1 cellular context compared by ENCODE assay signal in the genomic region with DNA sequence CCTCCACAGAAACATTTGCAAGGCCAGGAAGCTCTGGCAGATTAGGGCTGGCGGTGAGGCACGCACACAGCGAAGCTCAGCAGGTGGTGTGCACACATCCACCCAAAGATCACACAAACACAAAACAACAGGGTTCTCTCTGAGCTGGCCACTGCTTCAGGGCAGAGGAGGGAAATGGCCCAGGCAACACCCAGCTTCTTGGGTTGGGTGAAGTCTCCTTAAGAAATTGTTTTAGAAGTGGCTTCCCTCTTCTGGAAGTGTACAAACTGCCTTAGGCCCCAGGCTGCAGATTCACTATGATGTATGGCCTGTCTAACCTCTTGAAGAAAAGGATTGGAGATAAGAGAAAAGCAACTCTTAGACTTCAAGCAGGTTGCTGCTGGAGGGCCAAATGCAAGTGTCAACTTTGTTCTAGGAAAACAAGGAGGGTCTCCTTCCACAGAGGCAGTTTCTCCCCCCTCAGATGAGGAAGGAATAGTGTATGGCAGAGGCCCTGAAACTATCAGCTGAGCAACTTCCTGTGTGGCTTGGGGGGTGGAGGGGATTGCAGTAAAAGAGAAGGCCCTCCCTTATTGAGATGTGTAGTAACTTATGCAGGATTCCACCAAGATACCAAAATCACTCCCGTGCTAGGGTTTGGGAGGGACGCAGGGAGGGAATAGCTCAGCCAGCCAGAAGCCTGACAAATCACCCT.
TF ChIP-seq lines count a peak whose summit lies in the region.

No MANE protein-coding gene starts in this region.

TF ChIP-seq in K562, 482 proteins besides CTCF, POLR2A, EP300 and RAD21 (continued from another document):
- TF ChIP-seq ZNF280B (CRISPR knock-in tag; IDR thresholded peaks at IDR 0.05), result no peak
- peak; percentile 45 for TF ChIP-seq ZFX (CRISPR knock-in tag; IDR thresholded peaks at IDR 0.05)
- TF ChIP-seq HMBOX1 (IDR thresholded peaks at IDR 0.05), result peak; percentile 36; the same call in 1 of the 2 replicates
- no peak for TF ChIP-seq ETS2 (tag; IDR thresholded peaks at IDR 0.05; ENCODE audit: borderline replicate concordance, poor library complexity, severe bottlenecking)
- peak; percentile 19; the same call in 1 of the 2 replicates for TF ChIP-seq ZBTB7A (IDR thresholded peaks at IDR 0.05; ENCODE audit: borderline replicate concordance, control insufficient read depth, low read depth, low read length)
- TF ChIP-seq, protein P1, sequence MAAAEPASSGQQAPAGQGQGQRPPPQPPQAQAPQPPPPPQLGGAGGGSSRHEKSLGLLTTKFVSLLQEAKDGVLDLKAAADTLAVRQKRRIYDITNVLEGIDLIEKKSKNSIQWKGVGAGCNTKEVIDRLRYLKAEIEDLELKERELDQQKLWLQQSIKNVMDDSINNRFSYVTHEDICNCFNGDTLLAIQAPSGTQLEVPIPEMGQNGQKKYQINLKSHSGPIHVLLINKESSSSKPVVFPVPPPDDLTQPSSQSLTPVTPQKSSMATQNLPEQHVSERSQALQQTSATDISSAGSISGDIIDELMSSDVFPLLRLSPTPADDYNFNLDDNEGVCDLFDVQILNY (CRISPR knock-in tag; IDR thresholded peaks at IDR 0.05), result 0 out of 2 replicates have a peak, but pooled peaks have one; percentile 35
- TF ChIP-seq NEUROD1 (IDR thresholded peaks at IDR 0.05; ENCODE audit: borderline replicate concordance, low read depth, low read length, partially characterized antibody), result peak; percentile 16
- TF ChIP-seq, protein P2, sequence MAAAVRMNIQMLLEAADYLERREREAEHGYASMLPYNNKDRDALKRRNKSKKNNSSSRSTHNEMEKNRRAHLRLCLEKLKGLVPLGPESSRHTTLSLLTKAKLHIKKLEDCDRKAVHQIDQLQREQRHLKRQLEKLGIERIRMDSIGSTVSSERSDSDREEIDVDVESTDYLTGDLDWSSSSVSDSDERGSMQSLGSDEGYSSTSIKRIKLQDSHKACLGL (CRISPR knock-in tag; IDR thresholded peaks at IDR 0.05; ENCODE audit: borderline replicate concordance, poor library complexity, severe bottlenecking), result no peak
- TF ChIP-seq ETV5 (CRISPR knock-in tag; IDR thresholded peaks at IDR 0.05; ENCODE audit: low read depth), result peak; percentile 16; the same call in 1 of the 2 replicates
- TF ChIP-seq KAT8 (IDR thresholded peaks at IDR 0.05; ENCODE audit: low read depth), result no peak
- peak; percentile 13 for TF ChIP-seq BRD9 (IDR thresholded peaks at IDR 0.05; ENCODE audit: low read depth, partially characterized antibody)
- TF ChIP-seq ZNF41 (CRISPR knock-in tag; conservative IDR thresholded peaks at IDR 0.05), result 0 out of 2 replicates have a peak, but pooled peaks have one; percentile 19
- TF ChIP-seq FOXJ2 (tag; IDR thresholded peaks at IDR 0.05), result no peak
- peak; percentile 16 for TF ChIP-seq TAF1 (IDR thresholded peaks at IDR 0.05; ENCODE audit: control insufficient read depth, extremely low read depth, insufficient read depth, low read length, severe bottlenecking)
- TF ChIP-seq, protein P3, sequence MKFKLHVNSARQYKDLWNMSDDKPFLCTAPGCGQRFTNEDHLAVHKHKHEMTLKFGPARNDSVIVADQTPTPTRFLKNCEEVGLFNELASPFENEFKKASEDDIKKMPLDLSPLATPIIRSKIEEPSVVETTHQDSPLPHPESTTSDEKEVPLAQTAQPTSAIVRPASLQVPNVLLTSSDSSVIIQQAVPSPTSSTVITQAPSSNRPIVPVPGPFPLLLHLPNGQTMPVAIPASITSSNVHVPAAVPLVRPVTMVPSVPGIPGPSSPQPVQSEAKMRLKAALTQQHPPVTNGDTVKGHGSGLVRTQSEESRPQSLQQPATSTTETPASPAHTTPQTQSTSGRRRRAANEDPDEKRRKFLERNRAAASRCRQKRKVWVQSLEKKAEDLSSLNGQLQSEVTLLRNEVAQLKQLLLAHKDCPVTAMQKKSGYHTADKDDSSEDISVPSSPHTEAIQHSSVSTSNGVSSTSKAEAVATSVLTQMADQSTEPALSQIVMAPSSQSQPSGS (CRISPR knock-in tag; IDR thresholded peaks at IDR 0.05), result no peak
- TF ChIP-seq SMAD4 (CRISPR knock-in tag; conservative IDR thresholded peaks at IDR 0.05), result peak; percentile 71; the same call in 1 of the 2 replicates
- TF ChIP-seq UBTF (IDR thresholded peaks at IDR 0.05; ENCODE audit: borderline replicate concordance in 1 of 2, low read depth in 2 of 2, low read length in 2 of 2), result peak in 1 of 2 experiments; percentile 44; a peak in 1 of 4 replicates
- TF ChIP-seq BHLHE40 (IDR thresholded peaks at IDR 0.05; ENCODE audit: low read length), result 0 out of 2 replicates have a peak, but pooled peaks have one; percentile 6
